8 cellular contexts compared by ENCODE assay signal in genomic region chr6:29632789-29633531, GRCh38.
DNase-seq lines count a peak whose midpoint lies in the region; ATAC-seq and TF ChIP-seq lines count a peak whose summit lies in the region.

GABBR1 (minus strand) TSS chr6:29633183; CDS start chr6:29632385, 798 bp downstream.

- H3K4me3 ChIP-seq in HUES48 (ENCODE audit: low read depth, low read length), result peak within 1 kb of the TSS; percentile 90
- H3K4me3 ChIP-seq in OCI-LY3 (ENCODE audit: low read length), result peak within 1 kb of the TSS; percentile 95

- H3K27ac ChIP-seq in HUES48 (ENCODE audit: low read depth, low read length) (peak within 1 kb of the TSS; percentile 83), OCI-LY3 (ENCODE audit: low read length) (peak within 1 kb of the TSS; percentile 83)

- DNase-seq in AG09319 (ENCODE audit: extremely low read depth, low read depth) (peak; percentile 75), activated T-cell treated with anti-CD3 and anti-CD28 coated beads for 4 hours (peak; percentile 62), epidermal melanocyte (ENCODE audit: insufficient read length, low spot score) (peak; percentile 93), middle frontal gyrus (ENCODE audit: extremely low spot score, low spot score) (peak; percentile 42)
- peak; percentile 52 to 57 for DNase-seq in stimulated activated CD8-positive, alpha-beta memory T cell treated with anti-CD3 and anti-CD28 coated beads, Interleukin-15, amount 100 ng/mL, for 48 hours (ENCODE audit: low read depth in 2 of 2)

- H3K79me2 ChIP-seq in OCI-LY3 (ENCODE audit: low read length), result no peaks in the 10 kb centered on the region

- H3K4me2 ChIP-seq in OCI-LY3 (ENCODE audit: low read length), result peak within 1 kb of the TSS; percentile 80

- ATAC-seq in GM19351 (IDR thresholded peaks at IDR 0.05; ENCODE audit: unreplicated experiment), result peak; percentile 79

- peaks cover 7% of the 10 kb centered on the region; the same call in 1 of the 2 replicates for H4K20me1 ChIP-seq in OCI-LY3 (ENCODE audit: insufficient read depth, low read length)

- H2AFZ ChIP-seq in OCI-LY3 (ENCODE audit: low read depth, low read length), result peak within 1 kb of the TSS; percentile 75; the same call in 1 of the 2 replicates

- peaks cover 39% of the 10 kb centered on the region for H3K4me1 ChIP-seq in HUES48 (ENCODE audit: control insufficient read depth, insufficient read depth, low read length)
- peaks cover 25% of the 10 kb centered on the region for H3K4me1 ChIP-seq in OCI-LY3 (ENCODE audit: low read length)

- H3K9ac ChIP-seq in HUES48 (ENCODE audit: low read depth, low read length), result peak within 1 kb of the TSS; percentile 71
- H3K9ac ChIP-seq in OCI-LY3 (ENCODE audit: low read length), result peak within 1 kb of the TSS; percentile 89

- H3K9me3 ChIP-seq in HUES48 (ENCODE audit: control insufficient read depth, insufficient read depth, low read length) (no peaks in the 10 kb centered on the region), OCI-LY3 (ENCODE audit: insufficient read depth, low read length) (no peaks in the 10 kb centered on the region)

- H3K36me3 ChIP-seq in HUES48 (ENCODE audit: control insufficient read depth, insufficient read depth, low read length), result no peaks in the 10 kb centered on the region
- H3K36me3 ChIP-seq in OCI-LY3 (replicated peaks; ENCODE audit: low read depth, low read length), result peaks cover 9% of the 10 kb centered on the region

- H3K27me3 ChIP-seq in HUES48 (ENCODE audit: control insufficient read depth, insufficient read depth, low read length) (no peaks in the 10 kb centered on the region), OCI-LY3 (ENCODE audit: low read depth, low read length) (no peaks in the 10 kb centered on the region)

- TF ChIP-seq CTCF in AG09319 (IDR thresholded peaks at IDR 0.05; ENCODE audit: low read depth, low read length), result no peak
- no peak for TF ChIP-seq CTCF in OCI-LY3 (IDR thresholded peaks at IDR 0.05; ENCODE audit: low read depth, low read length)

Comparison
In these comparisons a context has a peak if more than half of its experiments do, and no peak if none do; other contexts are left out.
1. Peak in every context shown above with its lines: DNase-seq, ATAC-seq, H3K4me3 ChIP-seq and H3K27ac ChIP-seq.
2. DNase-seq: peak in every context shown above with its lines; median percentile 93 in epidermal melanocyte; 75 in AG09319; 62 in activated T-cell treated with anti-CD3 and anti-CD28 coated beads for 4 hours; 54 in stimulated activated CD8-positive, alpha-beta memory T cell treated with anti-CD3 and anti-CD28 coated beads, Interleukin-15, amount 100 ng/mL, for 48 hours; 42 in middle frontal gyrus.